ENCODE assay signal across 1 cellular context in the genomic region with DNA sequence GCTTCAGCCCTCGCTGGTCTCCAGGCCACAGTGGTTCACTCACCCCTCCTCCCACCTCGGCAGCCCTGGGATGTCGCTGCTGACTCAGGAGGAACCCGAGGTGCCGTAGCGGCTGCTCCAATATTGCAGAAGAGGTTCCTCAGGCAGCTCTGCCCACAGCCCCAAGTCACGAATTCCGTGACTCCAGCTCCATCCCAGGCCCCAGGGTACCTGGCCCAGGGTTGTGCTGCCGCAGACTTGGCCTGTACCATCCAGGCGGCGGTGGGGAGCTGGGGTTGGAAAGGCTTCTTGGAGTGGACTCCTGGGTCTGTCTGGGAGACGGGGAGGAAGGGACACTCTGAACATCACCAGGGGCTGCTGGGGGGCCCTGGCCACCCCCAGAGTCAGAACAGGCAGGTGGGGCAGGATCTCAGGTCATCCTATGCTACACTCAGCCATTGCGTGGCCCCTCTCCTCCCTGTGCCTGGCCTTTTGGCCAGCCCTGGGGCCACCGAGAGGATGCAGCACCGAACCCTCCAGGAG.
TF ChIP-seq lines count a peak whose summit lies in the region.

No MANE protein-coding gene starts in this region.

TF ChIP-seq in GM12891, 5 proteins besides CTCF, POLR2A, EP300 and RAD21:
- no peak for TF ChIP-seq POU2F2 (IDR thresholded peaks at IDR 0.05; ENCODE audit: low read depth, low read length)
- TF ChIP-seq TAF1 (IDR thresholded peaks at IDR 0.05; ENCODE audit: low read depth, low read length) = no peak
- TF ChIP-seq POLR2AphosphoS5 (IDR thresholded peaks at IDR 0.05; ENCODE audit: low read depth, low read length) = no peak
- no peak for TF ChIP-seq SPI1 (IDR thresholded peaks at IDR 0.05; ENCODE audit: low read depth, low read length)
- no peak for TF ChIP-seq PAX5 (IDR thresholded peaks at IDR 0.05; ENCODE audit: insufficient read depth, low read length, severe bottlenecking)
TF ChIP-seq in GM12891: peak in this region for 0.
